ENCODE assay signal across 12 cellular contexts in genomic region chr6:151380848-151381205, GRCh38. TPM values are rescaled to one million over a fixed set of nuclear protein-coding genes. Genes with fewer than 3 reads are reported as not detected.
A peak's percentile ranks its signal among the peaks of the same experiment; 100 is the strongest.
DNase-seq lines count a peak whose midpoint lies in the region; ATAC-seq and TF ChIP-seq lines count a peak whose summit lies in the region.
"Had no signal": no experiment of that assay in that cellular context is flagged by ENCODE, and none has a peak within 500 bp of the region (broad histone marks: within the 10 kb centered on the region; RNA-seq: fewer than 3 reads in every experiment).

No MANE protein-coding gene starts in this region.

- POLR2A ChIA-PET in activated CD8-positive, alpha-beta T cell treated with anti-CD3 and anti-CD28 coated beads, Interleukin-2, amount 10 ng/mL, durations not matched to agents 7 days and 5 days (lab: Charles Lee), result interaction anchor here (0.9 to 1.8 kb wide), 4 partner anchors 9 to 22 kb away, joined by 3 to 7 read pairs (median 4); no protein-coding TSS in a partner anchor

- DNase-seq in CD4-positive, CD25-positive, alpha-beta regulatory T cell, result no peak
- DNase-seq in H7, result peak; percentile 27
- no peak for DNase-seq in activated CD8-positive, alpha-beta T cell treated with anti-CD3 and anti-CD28 coated beads, Interleukin-2, amount 10 ng/mL, durations not matched to agents 7 days and 5 days
- no peak for DNase-seq in naive B cell
- no peak for DNase-seq in sigmoid colon
- DNase-seq in NCI-H510A (lab: John Stamatoyannopoulos, UW), result no peak
- DNase-seq: activated CD4-positive, alpha-beta T cell treated with anti-CD3 and anti-CD28 coated beads, Interleukin-2, amount 50 U/mL, for 1 hour; NCI-H2081 treated with DMSO at 0.1 percent for 48 hours; stimulated activated CD4-positive, alpha-beta T cell treated with anti-CD3 and anti-CD28 coated beads, Interleukin-4, amount 100 ng/mL, for 1 hour; uterus had no signal

- WGBS in sigmoid colon, 2 donors, result 95% methylated on average over 1 of the region's 1 CpG

- H3K4me1 ChIP-seq in CD4-positive, CD25-positive, alpha-beta regulatory T cell (ENCODE audit: control insufficient read depth, insufficient read depth, low read length, poor library complexity, severe bottlenecking), result peaks cover 82% of the 10 kb centered on the region
- H3K4me1 ChIP-seq in sigmoid colon, result peaks cover 0 to 9% (median 0%) of the 10 kb centered on the region in 4 donors

- no peak for TF ChIP-seq CTCF in sigmoid colon (IDR thresholded peaks at IDR 0.05)

- peak; percentile 19 to 22 for ATAC-seq in CD4-positive, CD25-positive, alpha-beta regulatory T cell (ENCODE audit: low read depth in 2 of 2)
- peak; percentile 13 for ATAC-seq in activated CD8-positive, alpha-beta T cell treated with anti-CD3 and anti-CD28 coated beads, Interleukin-2, amount 10 ng/mL, durations not matched to agents 7 days and 5 days
- ATAC-seq in naive B cell (ENCODE audit: low read depth in 2 of 2) (no peak), GM19035 (IDR thresholded peaks at IDR 0.05; ENCODE audit: unreplicated experiment) (no peak), HG03378 (IDR thresholded peaks at IDR 0.05; ENCODE audit: unreplicated experiment) (no peak)

- no peaks in the 10 kb centered on the region for H3K9me3 Mint-ChIP-seq in CD4-positive, CD25-positive, alpha-beta regulatory T cell
- no peaks in the 10 kb centered on the region for H3K9me3 Mint-ChIP-seq in activated CD8-positive, alpha-beta T cell treated with anti-CD3 and anti-CD28 coated beads, Interleukin-2, amount 10 ng/mL, durations not matched to agents 7 days and 5 days (ENCODE audit: insufficient read depth)
- H3K9me3 Mint-ChIP-seq in naive B cell, result no peaks in the 10 kb centered on the region

- peaks cover 13% of the 10 kb centered on the region for H3K36me3 Mint-ChIP-seq in CD4-positive, CD25-positive, alpha-beta regulatory T cell
- H3K36me3 Mint-ChIP-seq in activated CD8-positive, alpha-beta T cell treated with anti-CD3 and anti-CD28 coated beads, Interleukin-2, amount 10 ng/mL, durations not matched to agents 7 days and 5 days (ENCODE audit: low read depth), result peaks cover 38% of the 10 kb centered on the region
- H3K36me3 Mint-ChIP-seq in naive B cell, result no peaks in the 10 kb centered on the region

- peaks cover 3% of the 10 kb centered on the region for H3K36me3 ChIP-seq in CD4-positive, CD25-positive, alpha-beta regulatory T cell (ENCODE audit: control insufficient read depth, insufficient read depth, low read length)
- H3K36me3 ChIP-seq in H7 (replicated peaks; ENCODE audit: control insufficient read depth, insufficient read depth, low read length) (0 out of 2 replicates have a peak, but pooled peaks cover 1% of the 10 kb centered on the region), sigmoid colon (peaks cover 0 to 3% (median 0%) of the 10 kb centered on the region in 4 donors)
- H3K36me3 ChIP-seq: uterus had no signal

- H3K27me3 ChIP-seq in CD4-positive, CD25-positive, alpha-beta regulatory T cell (ENCODE audit: control insufficient read depth, insufficient read depth, low read length), result no peaks in the 10 kb centered on the region
- H3K27me3 ChIP-seq in H7 (ENCODE audit: control insufficient read depth, insufficient read depth, low read length) (no peaks in the 10 kb centered on the region), sigmoid colon (no peaks in the 10 kb centered on the region)
- H3K27me3 ChIP-seq: uterus had no signal

- CTCF ChIA-PET in activated CD8-positive, alpha-beta T cell treated with anti-CD3 and anti-CD28 coated beads, Interleukin-2, amount 10 ng/mL, durations not matched to agents 7 days and 5 days (lab: Charles Lee), result interaction anchor here (0.8 to 1.3 kb wide), 2 partner anchors 9 to 12 kb away, joined by 3 to 9 read pairs; no protein-coding TSS in a partner anchor

- peaks cover 55 to 76% (median 66%) of the 10 kb centered on the region in 4 donors for H3K4me1 Mint-ChIP-seq in CD4-positive, CD25-positive, alpha-beta regulatory T cell
- H3K4me1 Mint-ChIP-seq in activated CD8-positive, alpha-beta T cell treated with anti-CD3 and anti-CD28 coated beads, Interleukin-2, amount 10 ng/mL, durations not matched to agents 7 days and 5 days (ENCODE audit: low read depth), result peaks cover 72% of the 10 kb centered on the region
- H3K4me1 Mint-ChIP-seq in naive B cell, result peaks cover 45 to 48% (median 45%) of the 10 kb centered on the region in 3 donors

- H3K27me3 Mint-ChIP-seq in CD4-positive, CD25-positive, alpha-beta regulatory T cell, result no peaks in the 10 kb centered on the region
- no peaks in the 10 kb centered on the region for H3K27me3 Mint-ChIP-seq in activated CD8-positive, alpha-beta T cell treated with anti-CD3 and anti-CD28 coated beads, Interleukin-2, amount 10 ng/mL, durations not matched to agents 7 days and 5 days (ENCODE audit: low read depth)
- H3K27me3 Mint-ChIP-seq in naive B cell, result no peaks in the 10 kb centered on the region

- intact Hi-C loops in sigmoid colon (cut with DNase I), result no loop called here

- TF ChIP-seq EP300 in sigmoid colon (IDR thresholded peaks at IDR 0.05), result no peak

- H3K4me3 ChIP-seq in CD4-positive, CD25-positive, alpha-beta regulatory T cell (ENCODE audit: low read depth, low read length), result peak overlapping the region; percentile 85
- no peak overlapping the region for H3K4me3 ChIP-seq in H7 (ENCODE audit: insufficient read depth, low read depth, low read length)
- no peak overlapping the region for H3K4me3 ChIP-seq in sigmoid colon
- H3K4me3 ChIP-seq: uterus had no signal

- H3K27ac Mint-ChIP-seq in CD4-positive, CD25-positive, alpha-beta regulatory T cell, result peak overlapping the region; percentile 96 to 99 (median 97)
- peak overlapping the region; percentile 92 for H3K27ac Mint-ChIP-seq in activated CD8-positive, alpha-beta T cell treated with anti-CD3 and anti-CD28 coated beads, Interleukin-2, amount 10 ng/mL, durations not matched to agents 7 days and 5 days
- peak overlapping the region; percentile 77 to 97 (median 94) for H3K27ac Mint-ChIP-seq in naive B cell

- H3K27ac ChIP-seq in CD4-positive, CD25-positive, alpha-beta regulatory T cell (ENCODE audit: insufficient read depth, low read length, poor library complexity, severe bottlenecking), result peak overlapping the region; percentile 91
- no peak overlapping the region for H3K27ac ChIP-seq in sigmoid colon
- H3K27ac ChIP-seq: uterus had no signal

- TF ChIP-seq POLR2A in sigmoid colon (IDR thresholded peaks at IDR 0.05), result no peak

- H3K4me3 Mint-ChIP-seq in CD4-positive, CD25-positive, alpha-beta regulatory T cell, result peak overlapping the region; percentile 80 to 96 (median 88)
- peak overlapping the region; percentile 79 for H3K4me3 Mint-ChIP-seq in activated CD8-positive, alpha-beta T cell treated with anti-CD3 and anti-CD28 coated beads, Interleukin-2, amount 10 ng/mL, durations not matched to agents 7 days and 5 days
- peak overlapping the region; percentile 21 to 87 (median 72) for H3K4me3 Mint-ChIP-seq in naive B cell

- H3K9me3 ChIP-seq in CD4-positive, CD25-positive, alpha-beta regulatory T cell (ENCODE audit: control insufficient read depth in 2 of 2, low read length in 2 of 2), result no peaks in the 10 kb centered on the region
- no peaks in the 10 kb centered on the region for H3K9me3 ChIP-seq in sigmoid colon
- H3K9me3 ChIP-seq: uterus had no signal

RNA-seq across cellular contexts. Expression of gene ZBTB2, which starts 10.5 kb away (rescaled TPM):
- total RNA-seq in CD4-positive, CD25-positive, alpha-beta regulatory T cell, result 31.9 TPM
- polyA plus RNA-seq in CD4-positive, CD25-positive, alpha-beta regulatory T cell, result 10 to 100 TPM; 18.0 to 20.9 (median 19.5) TPM
- total RNA-seq in H7 (2014; rRNA removed; shearing (Covaris generic)), result 13.8 and 15.5 TPM in 2 replicates
- total RNA-seq in activated CD8-positive, alpha-beta T cell treated with anti-CD3 and anti-CD28 coated beads, Interleukin-2, amount 10 ng/mL, durations not matched to agents 7 days and 5 days, result 10 to 100 TPM; 24.0 to 25.6 TPM
- polyA plus RNA-seq in naive B cell (ENCODE audit: low read depth in 6 of 6) (10 to 100 TPM; 11.6 to 22.7 (median 14.5) TPM), sigmoid colon (1 to 10 TPM; 5.8 to 8.6 (median 7.8) TPM)
- 10 to 100 TPM in 1 of 4 donors, 1 to 10 TPM in 3; 8.6 to 11.5 (median 9.0) TPM for total RNA-seq in sigmoid colon

Comparison
In these comparisons a context has a peak if more than half of its experiments do, and no peak if none do; other contexts are left out.
1. ATAC-seq: peak in CD4-positive, CD25-positive, alpha-beta regulatory T cell (2 of 2) and activated CD8-positive, alpha-beta T cell treated with anti-CD3 and anti-CD28 coated beads, Interleukin-2, amount 10 ng/mL, durations not matched to agents 7 days and 5 days (single experiment); none in naive B cell (0 of 2), GM19035 (single experiment) and HG03378 (single experiment).
2. Peak in every context shown above with its lines, with median percentiles within 50 percentile points of each other: H3K27ac Mint-ChIP-seq and H3K4me3 Mint-ChIP-seq.